In the genomic region with DNA sequence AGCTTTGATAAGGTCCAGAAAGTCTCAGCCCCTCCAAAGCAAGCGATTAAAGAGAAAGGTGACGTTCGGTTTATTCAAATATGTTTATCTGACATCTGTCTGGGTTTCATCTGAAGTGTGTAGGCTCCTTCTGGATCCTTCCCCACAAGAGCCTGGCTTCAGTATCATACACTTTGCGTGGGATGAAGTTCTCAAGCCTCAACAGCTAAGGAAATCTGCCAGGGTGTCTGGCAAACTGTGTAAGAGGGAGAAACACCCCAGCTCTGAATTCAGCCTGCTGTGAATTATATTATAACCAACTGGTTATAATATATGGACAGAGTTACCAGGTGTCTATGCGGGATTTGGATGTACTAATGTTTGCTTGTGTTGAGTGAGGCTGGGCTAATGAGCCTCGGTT, we compare ENCODE assay signal across 1 cellular context.
TF ChIP-seq lines count a peak whose summit lies in the region.

No MANE protein-coding gene starts in this region.

TF ChIP-seq in K562, 482 proteins besides CTCF, POLR2A, EP300 and RAD21:
- TF ChIP-seq, protein P1, sequence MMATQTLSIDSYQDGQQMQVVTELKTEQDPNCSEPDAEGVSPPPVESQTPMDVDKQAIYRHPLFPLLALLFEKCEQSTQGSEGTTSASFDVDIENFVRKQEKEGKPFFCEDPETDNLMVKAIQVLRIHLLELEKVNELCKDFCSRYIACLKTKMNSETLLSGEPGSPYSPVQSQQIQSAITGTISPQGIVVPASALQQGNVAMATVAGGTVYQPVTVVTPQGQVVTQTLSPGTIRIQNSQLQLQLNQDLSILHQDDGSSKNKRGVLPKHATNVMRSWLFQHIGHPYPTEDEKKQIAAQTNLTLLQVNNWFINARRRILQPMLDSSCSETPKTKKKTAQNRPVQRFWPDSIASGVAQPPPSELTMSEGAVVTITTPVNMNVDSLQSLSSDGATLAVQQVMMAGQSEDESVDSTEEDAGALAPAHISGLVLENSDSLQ (IDR thresholded peaks at IDR 0.05) = peak; percentile 15; the same call in 1 of the 2 replicates
- TF ChIP-seq, protein P2, sequence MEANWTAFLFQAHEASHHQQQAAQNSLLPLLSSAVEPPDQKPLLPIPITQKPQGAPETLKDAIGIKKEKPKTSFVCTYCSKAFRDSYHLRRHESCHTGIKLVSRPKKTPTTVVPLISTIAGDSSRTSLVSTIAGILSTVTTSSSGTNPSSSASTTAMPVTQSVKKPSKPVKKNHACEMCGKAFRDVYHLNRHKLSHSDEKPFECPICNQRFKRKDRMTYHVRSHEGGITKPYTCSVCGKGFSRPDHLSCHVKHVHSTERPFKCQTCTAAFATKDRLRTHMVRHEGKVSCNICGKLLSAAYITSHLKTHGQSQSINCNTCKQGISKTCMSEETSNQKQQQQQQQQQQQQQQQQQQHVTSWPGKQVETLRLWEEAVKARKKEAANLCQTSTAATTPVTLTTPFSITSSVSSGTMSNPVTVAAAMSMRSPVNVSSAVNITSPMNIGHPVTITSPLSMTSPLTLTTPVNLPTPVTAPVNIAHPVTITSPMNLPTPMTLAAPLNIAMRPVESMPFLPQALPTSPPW (CRISPR knock-in tag; IDR thresholded peaks at IDR 0.05) = 0 out of 2 replicates have a peak, but pooled peaks have one; percentile 9
- TF ChIP-seq EGR1 (conservative IDR thresholded peaks at IDR 0.05) (0 out of 2 replicates have a peak, but pooled peaks have one; percentile 34), MTF1 (CRISPR knock-in tag; IDR thresholded peaks at IDR 0.05; ENCODE audit: borderline replicate concordance) (no peak), ZBED1 (IDR thresholded peaks at IDR 0.05) (no peak), TEAD4 (IDR thresholded peaks at IDR 0.05; ENCODE audit: low read length) (peak; percentile 17; the same call in 1 of the 2 replicates), TEAD4 (CRISPR knock-in tag; IDR thresholded peaks at IDR 0.05; ENCODE audit: borderline replicate concordance) (no peak)
- TF ChIP-seq, protein P3, sequence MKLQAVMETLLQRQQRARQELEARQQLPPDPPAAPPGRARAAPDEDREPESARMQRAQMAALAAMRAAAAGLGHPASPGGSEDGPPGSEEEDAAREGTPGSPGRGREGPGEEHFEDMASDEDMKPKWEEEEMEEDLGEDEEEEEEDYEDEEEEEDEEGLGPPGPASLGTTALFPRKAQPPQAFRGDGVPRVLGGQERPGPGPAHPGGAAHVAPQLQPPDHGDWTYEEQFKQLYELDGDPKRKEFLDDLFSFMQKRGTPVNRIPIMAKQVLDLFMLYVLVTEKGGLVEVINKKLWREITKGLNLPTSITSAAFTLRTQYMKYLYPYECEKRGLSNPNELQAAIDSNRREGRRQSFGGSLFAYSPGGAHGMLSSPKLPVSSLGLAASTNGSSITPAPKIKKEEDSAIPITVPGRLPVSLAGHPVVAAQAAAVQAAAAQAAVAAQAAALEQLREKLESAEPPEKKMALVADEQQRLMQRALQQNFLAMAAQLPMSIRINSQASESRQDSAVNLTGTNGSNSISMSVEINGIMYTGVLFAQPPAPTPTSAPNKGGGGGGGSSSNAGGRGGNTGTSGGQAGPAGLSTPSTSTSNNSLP (IDR thresholded peaks at IDR 0.05; ENCODE audit: borderline replicate concordance, low read depth, low read length) = 0 out of 2 replicates have a peak, but pooled peaks have one; percentile 24
- TF ChIP-seq, protein P4, sequence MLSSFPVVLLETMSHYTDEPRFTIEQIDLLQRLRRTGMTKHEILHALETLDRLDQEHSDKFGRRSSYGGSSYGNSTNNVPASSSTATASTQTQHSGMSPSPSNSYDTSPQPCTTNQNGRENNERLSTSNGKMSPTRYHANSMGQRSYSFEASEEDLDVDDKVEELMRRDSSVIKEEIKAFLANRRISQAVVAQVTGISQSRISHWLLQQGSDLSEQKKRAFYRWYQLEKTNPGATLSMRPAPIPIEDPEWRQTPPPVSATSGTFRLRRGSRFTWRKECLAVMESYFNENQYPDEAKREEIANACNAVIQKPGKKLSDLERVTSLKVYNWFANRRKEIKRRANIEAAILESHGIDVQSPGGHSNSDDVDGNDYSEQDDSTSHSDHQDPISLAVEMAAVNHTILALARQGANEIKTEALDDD (IDR thresholded peaks at IDR 0.05) = peak; percentile 12; the same call in 1 of the 2 replicates
